Comparison of ENCODE assay signal across 8 cellular contexts in the genomic region with DNA sequence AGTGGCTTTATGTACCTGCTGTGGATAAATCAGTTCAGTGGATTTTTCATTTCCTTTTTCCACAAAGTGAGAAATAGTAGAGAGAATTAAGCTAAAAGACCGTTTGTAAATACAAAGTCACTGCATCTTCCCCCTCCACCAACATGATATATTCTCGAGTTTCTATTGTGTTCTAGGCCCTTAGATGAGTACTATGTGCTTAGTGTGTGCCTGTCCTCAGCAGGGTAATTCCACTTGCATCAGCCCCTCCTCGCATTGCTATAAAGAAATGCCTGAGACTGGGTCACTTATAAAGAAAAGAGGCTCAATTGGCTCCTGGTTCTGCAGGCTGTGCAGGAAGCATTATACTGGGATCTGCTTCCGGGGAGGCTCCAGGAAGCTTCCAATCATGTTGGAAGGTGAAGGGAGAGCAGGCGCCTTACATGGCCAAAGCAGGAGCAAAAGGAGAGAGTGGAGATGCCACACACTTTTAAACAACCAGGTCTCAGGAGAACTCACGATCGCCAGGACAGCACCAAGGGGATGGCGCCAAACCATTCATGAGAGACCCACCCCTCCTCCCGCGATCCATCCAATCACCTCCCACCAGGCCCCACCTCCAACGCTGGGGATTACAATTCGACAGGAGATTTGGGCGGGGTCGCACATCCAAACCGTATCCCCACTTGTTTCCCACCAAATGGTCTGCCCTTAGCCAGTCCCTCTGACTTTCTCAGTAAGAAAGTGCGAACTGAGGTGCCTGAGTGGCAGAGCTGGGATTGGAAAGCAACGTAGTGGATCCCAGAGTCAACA.
DNase-seq lines count a peak whose midpoint lies in the region; ATAC-seq and TF ChIP-seq lines count a peak whose summit lies in the region.

No MANE protein-coding gene starts in this region.

- peak overlapping the region; percentile 43 for H3K4me3 ChIP-seq in GM23248
- peak overlapping the region; percentile 12 to 39 for H3K4me3 ChIP-seq in esophagus (ENCODE audit: low read depth in 1 of 2, low read length in 2 of 2)

- H4K20me1 ChIP-seq in GM23248 (ENCODE audit: insufficient read depth), result no peaks in the 10 kb centered on the region

- no peaks in the 10 kb centered on the region for H3F3A ChIP-seq in GM23248 (ENCODE audit: insufficient read depth)

- H3K9me3 ChIP-seq in GM23248 (ENCODE audit: low read depth), result no peaks in the 10 kb centered on the region
- H3K9me3 ChIP-seq in esophagus (ENCODE audit: control insufficient read depth in 2 of 2, insufficient read depth in 1 of 2, low read depth in 1 of 2, low read length in 1 of 2), result no peaks in the 10 kb centered on the region

- TF ChIP-seq CTCF in omental fat pad (IDR thresholded peaks at IDR 0.05) (no peak), foreskin keratinocyte (conservative IDR thresholded peaks at IDR 0.05) (no peak)

- H3K36me3 ChIP-seq in GM23248 (ENCODE audit: low read depth) (no peaks in the 10 kb centered on the region), esophagus (ENCODE audit: control insufficient read depth in 2 of 2, insufficient read depth in 2 of 2, low read length in 1 of 2) (no peaks in the 10 kb centered on the region)

- peak overlapping the region; percentile 65 for H3K4me2 ChIP-seq in GM23248 (ENCODE audit: unreplicated experiment)

- H3K9me2 ChIP-seq in GM23248 (ENCODE audit: insufficient read depth), result no peaks in the 10 kb centered on the region

- in situ Hi-C loops in Caki2 (cut with HindIII; ENCODE audit: low pct_unique_long_range_greater_than_20kb, low sequenced_read_pairs) (no loop called here), GM23248 (cut with MboI) (loop anchor here (25.0 kb wide), 1 partner anchor 716 kb away; no protein-coding TSS in a partner anchor)

- H3K79me2 ChIP-seq in GM23248 (ENCODE audit: insufficient read depth), result no peaks in the 10 kb centered on the region

- DNase-seq in Caki2 (ENCODE audit: low read depth) (peak; percentile 65), GM23248 (no peak), SK-N-DZ (ENCODE audit: low spot score) (peak; percentile 18), omental fat pad (ENCODE audit: low spot score) (no peak), foreskin keratinocyte (no peak), dedifferentiated amniotic fluid mesenchymal stem cell (ENCODE audit: extremely low spot score) (no peak), NK-92 (lab: John Stamatoyannopoulos, UW; ENCODE audit: unreplicated experiment) (no peak)

- H3K27me3 ChIP-seq in GM23248 (replicated peaks; ENCODE audit: insufficient read depth) (no peaks in the 10 kb centered on the region; the same call in 1 of the 2 replicates), esophagus (ENCODE audit: control insufficient read depth in 1 of 2, insufficient read depth in 2 of 2, low read length in 2 of 2) (no peaks in the 10 kb centered on the region), foreskin keratinocyte (peaks cover 4% of the 10 kb centered on the region)

- H3K4me1 ChIP-seq in GM23248 (ENCODE audit: insufficient read depth), result no peaks in the 10 kb centered on the region
- H3K4me1 ChIP-seq in esophagus (ENCODE audit: control insufficient read depth in 2 of 2, insufficient read depth in 2 of 2, low read length in 1 of 2), result no peaks in the 10 kb centered on the region
- H3K4me1 ChIP-seq in foreskin keratinocyte, result no peaks in the 10 kb centered on the region

- H3K27ac ChIP-seq in GM23248, result no peak overlapping the region
- H3K27ac ChIP-seq in esophagus (ENCODE audit: low read depth in 2 of 2, low read length in 1 of 2), result no peak overlapping the region
- no peak overlapping the region for H3K27ac ChIP-seq in foreskin keratinocyte

- no peak overlapping the region for H3K9ac ChIP-seq in GM23248

- peak overlapping the region; percentile 35; the same call in 1 of the 2 replicates for H2AFZ ChIP-seq in GM23248

- ATAC-seq in omental fat pad (ENCODE audit: low FRiP score) (peak; percentile 24), foreskin keratinocyte (no peak)

- 40 to 46% methylated on average over 10 to 17 of the region's 17 CpGs for WGBS in GM23248 (ENCODE audit: low coverage in 1 of 2, low lambda C conversion rate in 2 of 2, missing lambda C conversion rate in 2 of 2), 2 experiments
- 37 to 40% methylated on average over 17 of the region's 17 CpGs for WGBS in esophagus, 2 donors

Comparison
In these comparisons a context has a peak if more than half of its experiments do, and no peak if none do; other contexts are left out.
1. DNase-seq: peak in Caki2 (single experiment) and SK-N-DZ (single experiment); none in GM23248 (single experiment), omental fat pad (single experiment), foreskin keratinocyte (0 of 2), dedifferentiated amniotic fluid mesenchymal stem cell (single experiment) and NK-92 (single experiment).